In the genomic region with DNA sequence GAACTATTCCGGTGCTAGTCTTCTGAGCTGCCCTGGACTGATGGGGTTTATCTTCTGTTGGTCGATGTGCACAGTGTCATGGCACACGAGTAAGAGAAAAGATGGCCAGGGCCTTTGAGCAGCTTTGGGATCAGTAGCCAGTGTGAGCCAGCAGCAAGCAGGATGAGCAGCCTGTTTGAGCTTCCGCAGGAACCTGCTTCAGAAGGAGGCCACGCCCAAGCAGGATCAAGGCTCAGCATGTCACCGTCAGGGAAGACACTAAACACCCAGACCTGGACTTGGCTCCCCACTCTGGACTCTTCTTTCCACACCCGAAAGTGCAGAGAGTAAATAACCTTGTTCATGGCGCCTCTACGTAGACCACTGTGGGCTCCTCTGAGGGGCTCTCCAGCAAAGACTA, we compare ENCODE assay signal across 28 cellular contexts.
"Had no signal": no experiment of that assay in that cellular context is flagged by ENCODE, and none has a peak within 500 bp of the region (broad histone marks: within the 10 kb centered on the region; RNA-seq: fewer than 3 reads in every experiment).

No MANE protein-coding gene starts in this region.

- H3K27me3 ChIP-seq: breast epithelium, gastroesophageal sphincter, hepatocyte, testis had no signal

- H3K27ac ChIP-seq: breast epithelium, gastroesophageal sphincter, hepatocyte, skin epidermis, testis had no signal

- H3K36me3 ChIP-seq: breast epithelium had no signal

- H3K4me1 Mint-ChIP-seq: activated naive CD4-positive, alpha-beta T cell treated with anti-CD3 and anti-CD28 coated beads, Interleukin-2, amount 50 U/mL, for 24 hours; activated T-helper 17 cell treated with anti-CD3 and anti-CD28 coated beads, Interleukin-2, amount 50 U/mL, for 72 hours; memory B cell had no signal

- H3K27me3 Mint-ChIP-seq: activated CD4-positive, alpha-beta memory T cell treated with anti-CD3 and anti-CD28 coated beads, Interleukin-2, amount 10 ng/mL, durations not matched to agents 7 days and 5 days; activated CD4-positive, alpha-beta T cell treated with anti-CD3 and anti-CD28 coated beads, Interleukin-2, amount 10 ng/mL, durations not matched to agents 7 days and 5 days; activated naive CD4-positive, alpha-beta T cell treated with anti-CD3 and anti-CD28 coated beads, Interleukin-2, amount 50 U/mL, for 24 hours; activated T-helper 17 cell treated with anti-CD3 and anti-CD28 coated beads, Interleukin-2, amount 50 U/mL, for 72 hours; central memory CD8-positive, alpha-beta T cell; memory B cell had no signal

- H3K4me2 ChIP-seq: hepatocyte had no signal

- H3K9me3 ChIP-seq: breast epithelium, gastroesophageal sphincter, testis had no signal

- H3K4me3 ChIP-seq: breast epithelium, gastroesophageal sphincter, hepatocyte, skin epidermis, testis had no signal

- H3K27ac Mint-ChIP-seq: activated CD4-positive, alpha-beta memory T cell treated with anti-CD3 and anti-CD28 coated beads, Interleukin-2, amount 10 ng/mL, durations not matched to agents 7 days and 5 days; activated CD4-positive, alpha-beta T cell treated with anti-CD3 and anti-CD28 coated beads, Interleukin-2, amount 10 ng/mL, durations not matched to agents 7 days and 5 days; activated naive CD4-positive, alpha-beta T cell treated with anti-CD3 and anti-CD28 coated beads, Interleukin-2, amount 50 U/mL, for 24 hours; activated T-helper 17 cell treated with anti-CD3 and anti-CD28 coated beads, Interleukin-2, amount 50 U/mL, for 72 hours; memory B cell; natural killer cell had no signal

- H3K9me3 Mint-ChIP-seq: activated CD4-positive, alpha-beta memory T cell treated with anti-CD3 and anti-CD28 coated beads, Interleukin-2, amount 10 ng/mL, durations not matched to agents 7 days and 5 days; activated CD4-positive, alpha-beta T cell treated with anti-CD3 and anti-CD28 coated beads, Interleukin-2, amount 10 ng/mL, durations not matched to agents 7 days and 5 days; activated naive CD4-positive, alpha-beta T cell treated with anti-CD3 and anti-CD28 coated beads, Interleukin-2, amount 50 U/mL, for 24 hours; activated T-cell treated with anti-CD3 and anti-CD28 coated beads, Interleukin-2, amount 50 U/mL, for 4 hours; activated T-helper 17 cell treated with anti-CD3 and anti-CD28 coated beads, Interleukin-2, amount 50 U/mL, for 72 hours; central memory CD8-positive, alpha-beta T cell; memory B cell; natural killer cell had no signal

- DNase-seq: activated CD4-positive, alpha-beta memory T cell treated with anti-CD3 and anti-CD28 coated beads, Interleukin-2, amount 10 ng/mL, durations not matched to agents 7 days and 5 days; activated CD4-positive, alpha-beta T cell treated with anti-CD3 and anti-CD28 coated beads for 1 hour; activated CD4-positive, alpha-beta T cell treated with anti-CD3 and anti-CD28 coated beads, Interleukin-2, amount 10 ng/mL, durations not matched to agents 7 days and 5 days; activated gamma-delta T cell treated with Interleukin-2 at 50 U/mL for 16 hours; activated T-cell treated with anti-CD3 and anti-CD28 coated beads, Interleukin-2, amount 50 U/mL, for 4 hours; effector CD8-positive, alpha-beta T cell; kidney; midbrain; natural killer cell; posterior cingulate gyrus; stimulated activated CD4-positive, alpha-beta T cell treated with anti-CD3 and anti-CD28 coated beads, Interleukin-15, amount 100 ng/mL, for 24 hours; stimulated activated CD4-positive, alpha-beta T cell treated with anti-CD3 and anti-CD28 coated beads, Interleukin-2, amount 100 ng/mL, for 24 hours; stimulated activated naive CD4-positive, alpha-beta T cell; T-helper 2 cell; testis; trophoblast cell had no signal

- H3K79me2 ChIP-seq: hepatocyte had no signal

- H3K36me3 Mint-ChIP-seq: activated naive CD4-positive, alpha-beta T cell treated with anti-CD3 and anti-CD28 coated beads, Interleukin-2, amount 50 U/mL, for 24 hours; natural killer cell had no signal

- H3K4me3 Mint-ChIP-seq: activated CD4-positive, alpha-beta memory T cell treated with anti-CD3 and anti-CD28 coated beads, Interleukin-2, amount 10 ng/mL, durations not matched to agents 7 days and 5 days; activated CD4-positive, alpha-beta T cell treated with anti-CD3 and anti-CD28 coated beads, Interleukin-2, amount 10 ng/mL, durations not matched to agents 7 days and 5 days; activated naive CD4-positive, alpha-beta T cell treated with anti-CD3 and anti-CD28 coated beads, Interleukin-2, amount 50 U/mL, for 24 hours; activated T-cell treated with anti-CD3 and anti-CD28 coated beads, Interleukin-2, amount 50 U/mL, for 4 hours; activated T-helper 17 cell treated with anti-CD3 and anti-CD28 coated beads, Interleukin-2, amount 50 U/mL, for 72 hours; central memory CD8-positive, alpha-beta T cell; memory B cell; natural killer cell had no signal

- FAIRE-seq: endometrium, urothelium cell line had no signal

- H3K4me1 ChIP-seq: breast epithelium, gastroesophageal sphincter, testis had no signal

- ATAC-seq: activated T-cell treated with anti-CD3 and anti-CD28 coated beads, Interleukin-2, amount 50 U/mL, for 4 hours; activated T-helper 17 cell treated with anti-CD3 and anti-CD28 coated beads, Interleukin-2, amount 50 U/mL, for 72 hours; gastroesophageal sphincter; natural killer cell; sciatic nerve; SK-N-SH treated with all-trans-retinoic acid at 6 μM for 48 hours had no signal

- H2AFZ ChIP-seq: hepatocyte had no signal
